Comparison of ENCODE assay signal across 13 cellular contexts in genomic region chr11:47377571-47378010, GRCh38. TPM values are rescaled to one million over a fixed set of nuclear protein-coding genes. Genes with fewer than 3 reads are reported as not detected.
DNase-seq lines count a peak whose midpoint lies in the region; ATAC-seq and TF ChIP-seq lines count a peak whose summit lies in the region.
"Had no signal": no experiment of that assay in that cellular context is flagged by ENCODE, and none has a peak within 500 bp of the region (broad histone marks: within the 10 kb centered on the region; RNA-seq: fewer than 3 reads in every experiment).

No MANE protein-coding gene starts in this region.

- peaks cover 59% of the 10 kb centered on the region for H3K79me2 ChIP-seq in DOHH2 (ENCODE audit: control insufficient read depth, low read length)

- H3K9me3 ChIP-seq in DOHH2 (ENCODE audit: control insufficient read depth, insufficient read depth, low read length) (no peaks in the 10 kb centered on the region), neutrophil (no peaks in the 10 kb centered on the region)

- H3K4me1 Mint-ChIP-seq in HFFc6 (ENCODE audit: low read depth): peaks cover 13% of the 10 kb centered on the region

- H3K4me3 ChIP-seq in DOHH2 (ENCODE audit: low read length) (peak overlapping the region; percentile 97), dorsolateral prefrontal cortex (peak overlapping the region in 51 of 59 donors; percentile 1 to 58 (median 35)), neutrophil (ENCODE audit: low read depth in 1 of 2, low read length in 1 of 2) (peak overlapping the region; percentile 92 to 97)

- DNase-seq in dorsolateral prefrontal cortex (no peak), HFFc6 (no peak), NCI-H1105 (lab: John Stamatoyannopoulos, UW) (no peak), GM03348 (ENCODE audit: low spot score) (no peak)
- DNase-seq in stimulated activated CD4-positive, alpha-beta T cell treated with anti-CD3 and anti-CD28 coated beads, Interleukin-1b, Interleukin-23, amount 100 ng/mL, for 48 hours: no peak
- DNase-seq: activated T-cell treated with anti-CD3 and anti-CD28 coated beads, Interleukin-2, amount 50 U/mL, for 48 hours; effector CD8-positive, alpha-beta T cell; NCI-H345 had no signal

- H3K36me3 ChIP-seq in DOHH2 (ENCODE audit: control insufficient read depth, low read length): peaks cover 50% of the 10 kb centered on the region
- H3K36me3 ChIP-seq in neutrophil: peaks cover 57% of the 10 kb centered on the region

- peaks cover 50% of the 10 kb centered on the region for H3K4me1 ChIP-seq in DOHH2 (ENCODE audit: control insufficient read depth, low read length)
- peaks cover 67 to 68% of the 10 kb centered on the region in 2 experiments for H3K4me1 ChIP-seq in neutrophil (ENCODE audit: control insufficient read depth in 1 of 2, insufficient read depth in 1 of 2, low read depth in 1 of 2, low read length in 1 of 2)

- no peaks in the 10 kb centered on the region for H3K9me3 Mint-ChIP-seq in HFFc6

- peaks cover 2% of the 10 kb centered on the region; the same call in 1 of the 2 replicates for H3K27me3 Mint-ChIP-seq in HFFc6 (ENCODE audit: insufficient read depth)

- no peak overlapping the region for H3K4me3 Mint-ChIP-seq in HFFc6

- H3K4me2 ChIP-seq in DOHH2 (ENCODE audit: low read length): peak overlapping the region; percentile 96

- peak; percentile 18 for ATAC-seq in HG03432 (IDR thresholded peaks at IDR 0.05; ENCODE audit: unreplicated experiment)

- H3K36me3 Mint-ChIP-seq in HFFc6 (ENCODE audit: low read depth): no peaks in the 10 kb centered on the region

- peak overlapping the region; percentile 78 for H3K27ac ChIP-seq in DOHH2 (ENCODE audit: low read depth, low read length)
- H3K27ac ChIP-seq in dorsolateral prefrontal cortex: peak overlapping the region in 46 of 59 donors; percentile 3 to 81 (median 58)
- peak overlapping the region; percentile 99 for H3K27ac ChIP-seq in neutrophil

- H3K27me3 ChIP-seq in DOHH2 (ENCODE audit: control insufficient read depth, low read length) (no peaks in the 10 kb centered on the region), dorsolateral prefrontal cortex (no peaks in the 10 kb centered on the region), neutrophil (no peaks in the 10 kb centered on the region)

- intact Hi-C loops in dorsolateral prefrontal cortex (cut with DNase I): no loop called here

- no peaks in the 10 kb centered on the region for H4K20me1 ChIP-seq in DOHH2 (ENCODE audit: control insufficient read depth, insufficient read depth, low read depth, low read length)

- H3K27ac Mint-ChIP-seq in HFFc6: no peak overlapping the region

- no peaks in the 10 kb centered on the region for H3K9me2 ChIP-seq in DOHH2 (replicated peaks; ENCODE audit: control insufficient read depth, low read length)

- H3F3A ChIP-seq in DOHH2 (ENCODE audit: control insufficient read depth, insufficient read depth): no peaks in the 10 kb centered on the region

- TF ChIP-seq CTCF in DOHH2 (IDR thresholded peaks at IDR 0.05; ENCODE audit: low read depth, low read length, poor library complexity, severe bottlenecking): no peak
- TF ChIP-seq CTCF in dorsolateral prefrontal cortex (IDR thresholded peaks at IDR 0.05 in 54 of 56, conservative IDR thresholded peaks at IDR 0.05 in 2 of 56; ENCODE audit: low read depth in 1 of 56, partially characterized antibody in 56 of 56): no peak
- no peak for TF ChIP-seq CTCF in neutrophil (IDR thresholded peaks at IDR 0.05)
- no peak for TF ChIP-seq CTCF in HFFc6 (IDR thresholded peaks at IDR 0.05)

RNA-seq across cellular contexts. Expression of gene SPI1, which starts 0.8 kb away (rescaled TPM):
- 10 to 100 TPM in 76 of 120 experiments, 1 to 10 TPM in 44; 2.1 to 44.5 (median 11.4) TPM for total RNA-seq in dorsolateral prefrontal cortex
- not detected for total RNA-seq in HFFc6 (2021; fragmentation: NEBNext Ultra II Directional; extraction: Animal tissue kit (Norgen Biotek cat#: 25700))
- total RNA-seq: H4, pulmonary artery endothelial cell had no signal

RNA-seq across cellular contexts. Expression of gene MYBPC3, which starts 25.1 kb away (rescaled TPM):
- total RNA-seq in dorsolateral prefrontal cortex: under 1 TPM in 37 of 120 experiments, not detected in 83; 0.08 to 0.36 (median 0.15) TPM
- not detected for total RNA-seq in HFFc6 (2021; fragmentation: NEBNext Ultra II Directional; extraction: Animal tissue kit (Norgen Biotek cat#: 25700))
- total RNA-seq: H4, pulmonary artery endothelial cell had no signal

RNA-seq across cellular contexts. Expression of gene SLC39A13, which starts 30.8 kb away (rescaled TPM):
- total RNA-seq in dorsolateral prefrontal cortex: 10 to 100 TPM; 29.5 to 62.3 (median 39.7) TPM
- 100 to 1,000 TPM in 2 of 6 experiments, 10 to 100 TPM in 4; 78.2 to 126 (median 86.4) TPM for total RNA-seq in HFFc6 (2021; fragmentation: NEBNext Ultra II Directional; extraction: Animal tissue kit (Norgen Biotek cat#: 25700))

RNA-seq across cellular contexts. Expression of gene PSMC3, which starts 48.6 kb away (rescaled TPM):
- total RNA-seq in dorsolateral prefrontal cortex: 100 to 1,000 TPM in 90 of 120 experiments, 10 to 100 TPM in 30; 65.6 to 166 (median 113) TPM
- total RNA-seq in HFFc6 (2021; fragmentation: NEBNext Ultra II Directional; extraction: Animal tissue kit (Norgen Biotek cat#: 25700)): 100 to 1,000 TPM; 161 to 238 (median 220) TPM

Comparison
In these comparisons a context has a peak if more than half of its experiments do, and no peak if none do; other contexts are left out.
1. H3K4me3 ChIP-seq: peak in every context shown above with its lines; median percentile 97 in DOHH2; 94 in neutrophil; 35 in dorsolateral prefrontal cortex.